Comparison of ENCODE assay signal across 9 cellular contexts in the genomic region with DNA sequence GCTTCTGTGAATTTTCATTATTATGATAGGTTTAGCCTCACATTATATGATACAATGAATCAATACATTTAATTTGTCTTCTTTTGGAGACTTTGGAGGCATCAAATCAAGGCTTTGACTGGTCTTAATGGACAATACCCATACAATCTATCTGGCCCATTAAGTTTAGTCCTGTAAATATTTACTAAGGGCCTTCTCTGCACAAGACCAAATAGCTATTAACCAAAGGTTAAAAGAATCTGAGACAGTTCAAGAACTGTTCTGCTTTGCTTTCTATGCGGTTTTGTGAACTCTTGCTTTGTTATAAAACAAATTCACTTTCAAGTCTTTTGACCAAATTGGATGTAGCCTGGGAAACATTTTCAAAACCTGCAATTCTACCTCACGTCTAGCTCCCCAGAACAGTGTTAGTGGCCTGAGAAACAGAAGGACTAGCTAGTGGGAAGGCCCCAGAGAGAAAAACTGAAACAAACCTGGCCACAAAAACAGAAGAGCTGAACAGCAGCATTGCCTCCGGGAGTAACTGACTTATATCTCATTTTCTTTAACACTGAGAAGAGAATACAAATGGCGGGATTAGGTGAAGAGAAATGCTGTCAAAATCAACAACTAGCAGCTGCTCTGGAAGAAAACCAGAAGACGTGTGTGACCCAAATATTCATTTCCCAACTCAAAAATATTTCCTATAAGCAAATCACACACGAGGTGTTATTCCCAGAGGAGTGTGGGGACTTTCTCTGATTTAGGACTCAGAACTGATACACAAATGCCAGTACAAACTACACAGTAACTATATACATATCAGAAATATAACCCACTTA. TPM values are rescaled to one million over a fixed set of nuclear protein-coding genes. Genes with fewer than 3 reads are reported as not detected.
DNase-seq lines count a peak whose midpoint lies in the region; ATAC-seq and TF ChIP-seq lines count a peak whose summit lies in the region.
"Had no signal": no experiment of that assay in that cellular context is flagged by ENCODE, and none has a peak within 500 bp of the region (broad histone marks: within the 10 kb centered on the region; RNA-seq: fewer than 3 reads in every experiment).

No MANE protein-coding gene starts in this region.

- TF ChIP-seq CTCF in right atrium auricular region (IDR thresholded peaks at IDR 0.05), result no peak

- H3K27me3 ChIP-seq in right atrium auricular region, result no peaks in the 10 kb centered on the region

- peaks cover 0 to 12% of the 10 kb centered on the region in 2 donors for H3K4me1 ChIP-seq in right atrium auricular region

- peak overlapping the region; percentile 22 to 35 for H3K4me3 ChIP-seq in right atrium auricular region

- peaks cover 15% of the 10 kb centered on the region for H3K36me3 ChIP-seq in right atrium auricular region

- H3K9me3 ChIP-seq in right atrium auricular region, result peaks cover 0 to 4% of the 10 kb centered on the region in 2 donors

- ATAC-seq in GM18870 (IDR thresholded peaks at IDR 0.05; ENCODE audit: unreplicated experiment), result peak; percentile 53
- peak; percentile 53 for ATAC-seq in HG02938 (IDR thresholded peaks at IDR 0.05; ENCODE audit: unreplicated experiment)
- ATAC-seq: Panc1 had no signal

- DNase-seq in activated CD4-positive, alpha-beta T cell treated with anti-CD3 and anti-CD28 coated beads, Interleukin-2, amount 50 U/mL, for 48 hours, result peak; percentile 12 to 39
- DNase-seq in right atrium auricular region (ENCODE audit: low spot score) (no peak), iPS-NIHi11 (ENCODE audit: low spot score) (no peak), DMS79 treated with DMSO at 0.1 percent for 48 hours (lab: John Stamatoyannopoulos, UW) (no peak)
- DNase-seq in stimulated activated CD4-positive, alpha-beta T cell treated with anti-CD3 and anti-CD28 coated beads, Interleukin-4, amount 100 ng/mL, for 24 hours, result peak; percentile 48
- no peak for DNase-seq in central memory CD4-positive, alpha-beta T cell

- peak overlapping the region; percentile 61 to 66 for H3K27ac ChIP-seq in right atrium auricular region

RNA-seq across cellular contexts. Expression of gene TLR1, which starts 0.5 kb away (rescaled TPM):
- 1 to 10 TPM; 3.6 to 8.9 TPM for total RNA-seq in right atrium auricular region

RNA-seq across cellular contexts. Expression of gene TLR10, which starts 21.3 kb away (rescaled TPM):
- total RNA-seq in right atrium auricular region, result under 1 TPM in 1 of 2 donors, not detected in 1; 0.08 TPM

RNA-seq across cellular contexts. Expression of gene TLR6, which starts 52.6 kb away (rescaled TPM):
- total RNA-seq in right atrium auricular region, result 1 to 10 TPM; 1.2 to 2.3 TPM

Comparison
In these comparisons a context has a peak if more than half of its experiments do, and no peak if none do; other contexts are left out.
1. DNase-seq: peak in activated CD4-positive, alpha-beta T cell treated with anti-CD3 and anti-CD28 coated beads, Interleukin-2, amount 50 U/mL, for 48 hours (2 of 2) and stimulated activated CD4-positive, alpha-beta T cell treated with anti-CD3 and anti-CD28 coated beads, Interleukin-4, amount 100 ng/mL, for 24 hours (single experiment); none in right atrium auricular region (single experiment), iPS-NIHi11 (single experiment), DMS79 treated with DMSO at 0.1 percent for 48 hours (single experiment) and central memory CD4-positive, alpha-beta T cell (single experiment).